ENCODE assay signal across 32 cellular contexts in genomic region chr7:34236839-34237492, GRCh38.
"Had no signal": no experiment of that assay in that cellular context is flagged by ENCODE, and none has a peak within 500 bp of the region (broad histone marks: within the 10 kb centered on the region; RNA-seq: fewer than 3 reads in every experiment).

No MANE protein-coding gene starts in this region.

- H3K4me3 ChIP-seq: adrenal gland, body of pancreas, breast epithelium had no signal

- H3K9me3 Mint-ChIP-seq: activated B cell treated with CpG ODN at 0.5 μM for 24 hours; activated CD4-positive, alpha-beta memory T cell treated with anti-CD3 and anti-CD28 coated beads for 36 hours; activated CD4-positive, alpha-beta T cell treated with anti-CD3 and anti-CD28 coated beads, Interleukin-2, amount 10 ng/mL, durations not matched to agents 24 days and 14 days; activated naive CD8-positive, alpha-beta T cell treated with anti-CD3 and anti-CD28 coated beads for 36 hours; T-helper 1 cell treated with Interleukin-12 subunit alpha and Interleukin-12 subunit beta and Interleukin-4 antibody, amounts not matched to agents 30 μg/mL and 1 μg/mL, for 36 hours had no signal

- H3K36me3 ChIP-seq: adrenal gland, brain microvascular endothelial cell, breast epithelium had no signal

- H3K4me3 Mint-ChIP-seq: activated B cell treated with CpG ODN at 0.5 μM for 24 hours; activated CD4-positive, alpha-beta memory T cell treated with anti-CD3 and anti-CD28 coated beads for 36 hours; activated CD4-positive, alpha-beta T cell treated with anti-CD3 and anti-CD28 coated beads, Interleukin-2, amount 10 ng/mL, durations not matched to agents 24 days and 14 days; activated CD8-positive, alpha-beta T cell treated with anti-CD3 and anti-CD28 coated beads for 36 hours; activated naive CD4-positive, alpha-beta T cell treated with anti-CD3 and anti-CD28 coated beads for 36 hours; activated naive CD8-positive, alpha-beta T cell treated with anti-CD3 and anti-CD28 coated beads for 36 hours; activated T-cell treated with anti-CD3 and anti-CD28 coated beads, Interleukin-2, amount 50 U/mL, for 4 hours; activated T-helper 17 cell treated with anti-CD3 and anti-CD28 coated beads, Interleukin-2, amount 50 U/mL, for 72 hours; T-helper 1 cell treated with Interleukin-12 subunit alpha and Interleukin-12 subunit beta and Interleukin-4 antibody, amounts not matched to agents 30 μg/mL and 1 μg/mL, for 36 hours; T-helper 2 cell treated with Interferon-gamma antibody and Interleukin-4, amounts not matched to agents 5 μg/mL and 100 μg/mL, for 36 hours had no signal

- DNase-seq: activated B cell treated with CpG ODN at 0.5 μM for 24 hours; activated CD4-positive, alpha-beta memory T cell treated with anti-CD3 and anti-CD28 coated beads for 36 hours; activated CD4-positive, alpha-beta T cell treated with anti-CD3 and anti-CD28 coated beads for 4 hours; activated CD4-positive, alpha-beta T cell treated with anti-CD3 and anti-CD28 coated beads, Interleukin-2, amount 10 ng/mL, durations not matched to agents 24 days and 14 days; activated CD4-positive, alpha-beta T cell treated with anti-CD3 and anti-CD28 coated beads, Interleukin-2, amount 50 U/mL, for 1 hour; activated CD4-positive, alpha-beta T cell treated with anti-CD3 and anti-CD28 coated beads, Interleukin-2, amount 50 U/mL, for 4 hours; activated CD4-positive, CD25-positive, alpha-beta regulatory T cell treated with anti-CD3 and anti-CD28 coated beads, Interleukin-2, amount 50 U/mL, for 72 hours; activated CD8-positive, alpha-beta memory T cell treated with anti-CD3 and anti-CD28 coated beads, Interleukin-2, amount 50 U/mL, for 4 hours; activated CD8-positive, alpha-beta T cell treated with anti-CD3 and anti-CD28 coated beads for 36 hours; activated effector memory CD4-positive, alpha-beta T cell treated with anti-CD3 and anti-CD28 coated beads, Interleukin-2, amount 50 U/mL, for 16 hours; activated gamma-delta T cell treated with Interleukin-2 at 50 U/mL for 16 hours; activated naive CD4-positive, alpha-beta T cell; activated naive CD4-positive, alpha-beta T cell treated with anti-CD3 and anti-CD28 coated beads for 36 hours; activated naive CD4-positive, alpha-beta T cell treated with anti-CD3 and anti-CD28 coated beads, Interleukin-2, amount 50 U/mL, for 16 hours; activated naive CD8-positive, alpha-beta T cell treated with anti-CD3 and anti-CD28 coated beads for 36 hours; activated T-cell treated with anti-CD3 and anti-CD28 coated beads for 4 hours; activated T-cell treated with anti-CD3 and anti-CD28 coated beads, Interleukin-2, amount 50 U/mL, for 1 hour; activated T-cell treated with anti-CD3 and anti-CD28 coated beads, Interleukin-2, amount 50 U/mL, for 4 hours; adrenal gland; amniotic stem cell; aorta; body of pancreas; brain microvascular endothelial cell; central memory CD4-positive, alpha-beta T cell; T-helper 1 cell; T-helper 2 cell; T-helper 9 cell had no signal

- ATAC-seq: activated CD8-positive, alpha-beta T cell treated with anti-CD3 and anti-CD28 coated beads for 36 hours; activated naive CD4-positive, alpha-beta T cell treated with anti-CD3 and anti-CD28 coated beads, Interleukin-2, amount 50 U/mL, for 72 hours; activated T-cell treated with anti-CD3 and anti-CD28 coated beads, Interleukin-2, amount 50 U/mL, for 4 hours; activated T-helper 17 cell treated with anti-CD3 and anti-CD28 coated beads, Interleukin-2, amount 50 U/mL, for 72 hours; body of pancreas had no signal

- H3K4me1 Mint-ChIP-seq: activated B cell treated with CpG ODN at 0.5 μM for 24 hours; activated CD4-positive, alpha-beta T cell treated with anti-CD3 and anti-CD28 coated beads, Interleukin-2, amount 10 ng/mL, durations not matched to agents 24 days and 14 days; activated naive CD8-positive, alpha-beta T cell treated with anti-CD3 and anti-CD28 coated beads for 36 hours; activated T-helper 17 cell treated with anti-CD3 and anti-CD28 coated beads, Interleukin-2, amount 50 U/mL, for 72 hours had no signal

- H3K9me3 ChIP-seq: adrenal gland, body of pancreas, breast epithelium had no signal

- H3K4me1 ChIP-seq: adrenal gland, body of pancreas, breast epithelium had no signal

- H3K27me3 ChIP-seq: adrenal gland, body of pancreas, brain microvascular endothelial cell, breast epithelium had no signal

- H3K27ac Mint-ChIP-seq: activated B cell treated with CpG ODN at 0.5 μM for 24 hours; activated CD4-positive, alpha-beta memory T cell treated with anti-CD3 and anti-CD28 coated beads for 36 hours; activated CD4-positive, alpha-beta T cell treated with anti-CD3 and anti-CD28 coated beads, Interleukin-2, amount 10 ng/mL, durations not matched to agents 24 days and 14 days; activated CD8-positive, alpha-beta T cell treated with anti-CD3 and anti-CD28 coated beads for 36 hours; activated naive CD4-positive, alpha-beta T cell treated with anti-CD3 and anti-CD28 coated beads for 36 hours; activated naive CD4-positive, alpha-beta T cell treated with anti-CD3 and anti-CD28 coated beads, Interleukin-2, amount 50 U/mL, for 72 hours; activated naive CD8-positive, alpha-beta T cell treated with anti-CD3 and anti-CD28 coated beads for 36 hours; activated T-helper 17 cell treated with anti-CD3 and anti-CD28 coated beads, Interleukin-2, amount 50 U/mL, for 72 hours; T-helper 1 cell treated with Interleukin-12 subunit alpha and Interleukin-12 subunit beta and Interleukin-4 antibody, amounts not matched to agents 30 μg/mL and 1 μg/mL, for 36 hours; T-helper 2 cell treated with Interferon-gamma antibody and Interleukin-4, amounts not matched to agents 5 μg/mL and 100 μg/mL, for 36 hours had no signal

- H3K27ac ChIP-seq: adrenal gland, body of pancreas, brain microvascular endothelial cell, breast epithelium had no signal

- H3K36me3 Mint-ChIP-seq: activated CD4-positive, alpha-beta memory T cell treated with anti-CD3 and anti-CD28 coated beads for 36 hours; activated naive CD4-positive, alpha-beta T cell treated with anti-CD3 and anti-CD28 coated beads, Interleukin-2, amount 50 U/mL, for 72 hours; activated naive CD8-positive, alpha-beta T cell treated with anti-CD3 and anti-CD28 coated beads for 36 hours had no signal

- H3K27me3 Mint-ChIP-seq: activated B cell treated with CpG ODN at 0.5 μM for 24 hours; activated CD4-positive, alpha-beta memory T cell treated with anti-CD3 and anti-CD28 coated beads for 36 hours; activated CD4-positive, alpha-beta T cell treated with anti-CD3 and anti-CD28 coated beads, Interleukin-2, amount 10 ng/mL, durations not matched to agents 24 days and 14 days; activated CD8-positive, alpha-beta T cell treated with anti-CD3 and anti-CD28 coated beads for 36 hours; activated naive CD8-positive, alpha-beta T cell treated with anti-CD3 and anti-CD28 coated beads for 36 hours; activated T-helper 17 cell treated with anti-CD3 and anti-CD28 coated beads, Interleukin-2, amount 50 U/mL, for 72 hours had no signal
